1 cellular context compared by ENCODE assay signal in genomic region chr1:21702780-21703179, GRCh38.
TF ChIP-seq lines count a peak whose summit lies in the region.

No MANE protein-coding gene starts in this region.

TF ChIP-seq in K562, 482 proteins besides CTCF, POLR2A, EP300 and RAD21 (continued from another document):
- 0 out of 2 replicates have a peak, but pooled peaks have one; percentile 16 for TF ChIP-seq ZNF644 (tag; IDR thresholded peaks at IDR 0.05; ENCODE audit: low read depth)
- 0 out of 2 replicates have a peak, but pooled peaks have one; percentile 11 for TF ChIP-seq POLR2H (tag; IDR thresholded peaks at IDR 0.05; ENCODE audit: low read depth)
- TF ChIP-seq ZNF79 (CRISPR knock-in tag; IDR thresholded peaks at IDR 0.05; ENCODE audit: low read depth) = no peak
- TF ChIP-seq ZNF398 (CRISPR knock-in tag; IDR thresholded peaks at IDR 0.05) = no peak
- no peak for TF ChIP-seq POLR3A (IDR thresholded peaks at IDR 0.05; ENCODE audit: borderline replicate concordance, extremely low read depth, insufficient read depth, insufficient read length)
- TF ChIP-seq YY1 (IDR thresholded peaks at IDR 0.05; ENCODE audit: borderline replicate concordance in 1 of 3, control insufficient read depth in 1 of 3, extremely low read depth in 1 of 3, insufficient read depth in 3 of 3, insufficient read length in 1 of 3, insufficient replicate concordance in 2 of 3, low read depth in 1 of 3, low read length in 2 of 3) = no peak
- no peak for TF ChIP-seq ZNF785 (CRISPR knock-in tag; IDR thresholded peaks at IDR 0.05)
- TF ChIP-seq E2F8 (IDR thresholded peaks at IDR 0.05; ENCODE audit: low read depth, partially characterized antibody) = peak; percentile 85
- TF ChIP-seq MBD2 (IDR thresholded peaks at IDR 0.05; ENCODE audit: borderline replicate concordance, low read depth) = no peak
- TF ChIP-seq ESRRA (IDR thresholded peaks at IDR 0.05; ENCODE audit: borderline replicate concordance, low read depth) = peak; percentile 57
- TF ChIP-seq PKNOX1 (IDR thresholded peaks at IDR 0.05) = peak; percentile 50; the same call in 1 of the 2 replicates
- no peak for TF ChIP-seq ZNF655 (CRISPR knock-in tag; IDR thresholded peaks at IDR 0.05)
- no peak for TF ChIP-seq ETV5 (CRISPR knock-in tag; IDR thresholded peaks at IDR 0.05; ENCODE audit: low read depth)
- TF ChIP-seq BRF2 (IDR thresholded peaks at IDR 0.05; ENCODE audit: borderline replicate concordance, insufficient read depth, insufficient read length) = no peak
- TF ChIP-seq MTA2 (IDR thresholded peaks at IDR 0.05; ENCODE audit: low read depth) = no peak
- TF ChIP-seq HEY1 (CRISPR knock-in tag; IDR thresholded peaks at IDR 0.05; ENCODE audit: borderline replicate concordance) = no peak
- TF ChIP-seq MLLT1 (IDR thresholded peaks at IDR 0.05) = peak in 1 of 2 experiments; percentile 82; a peak in 1 of 4 replicates
- no peak for TF ChIP-seq ZNF134 (CRISPR knock-in tag; conservative IDR thresholded peaks at IDR 0.05)
- no peak for TF ChIP-seq ZNF3 (CRISPR knock-in tag; IDR thresholded peaks at IDR 0.05)
- TF ChIP-seq ZNF764 (CRISPR knock-in tag; IDR thresholded peaks at IDR 0.05; ENCODE audit: low read depth) = no peak
- peak; percentile 20; the same call in 1 of the 2 replicates for TF ChIP-seq ATF3 (IDR thresholded peaks at IDR 0.05)
- TF ChIP-seq ATF3 (CRISPR knock-in tag; conservative IDR thresholded peaks at IDR 0.05) = no peak
- TF ChIP-seq MEIS2 (IDR thresholded peaks at IDR 0.05; ENCODE audit: partially characterized antibody) = peak; percentile 32
- TF ChIP-seq ZBTB26 (CRISPR knock-in tag; IDR thresholded peaks at IDR 0.05) = no peak
- TF ChIP-seq IRF2 (CRISPR knock-in tag; IDR thresholded peaks at IDR 0.05) = no peak
- TF ChIP-seq FOXA3 (CRISPR knock-in tag; conservative IDR thresholded peaks at IDR 0.05 in 1 of 2, IDR thresholded peaks at IDR 0.05 in 1 of 2) = no peak
- no peak for TF ChIP-seq TCFL5 (CRISPR knock-in tag; conservative IDR thresholded peaks at IDR 0.05)
